ENCODE assay signal across 17 cellular contexts in genomic region chr11:112751312-112751711, GRCh38.
"Had no signal": no experiment of that assay in that cellular context is flagged by ENCODE, and none has a peak within 500 bp of the region (broad histone marks: within the 10 kb centered on the region; RNA-seq: fewer than 3 reads in every experiment).

No MANE protein-coding gene starts in this region.

- H3K36me3 Mint-ChIP-seq: stimulated activated naive B cell treated with anti-CD40 and anti-IgM and Interleukin-4, amounts not matched to agents 10 μg/mL and 1 μg/mL and 100 μg/mL, for 72 hours had no signal

- H3K27ac ChIP-seq: ascending aorta, coronary artery, lower lobe of right lung, right lobe of liver, spleen, upper lobe of left lung had no signal

- H3K27ac Mint-ChIP-seq: activated CD8-positive, alpha-beta T cell treated with anti-CD3 and anti-CD28 coated beads, Interleukin-2, amount 10 ng/mL, durations not matched to agents 7 days and 5 days; progenitor cell of endocrine pancreas; stimulated activated naive B cell treated with anti-CD40 and anti-IgM and Interleukin-4, amounts not matched to agents 10 μg/mL and 1 μg/mL and 100 μg/mL, for 72 hours had no signal

- H3K9me3 Mint-ChIP-seq: stimulated activated naive B cell treated with anti-CD40 and anti-IgM and Interleukin-4, amounts not matched to agents 10 μg/mL and 1 μg/mL and 100 μg/mL, for 72 hours had no signal

- H3K36me3 ChIP-seq: ascending aorta, lower lobe of right lung, right lobe of liver, spleen, upper lobe of left lung had no signal

- H3K27me3 ChIP-seq: ascending aorta, right lobe of liver, upper lobe of left lung had no signal

- H3K4me1 Mint-ChIP-seq: stimulated activated naive B cell treated with anti-CD40 and anti-IgM and Interleukin-4, amounts not matched to agents 10 μg/mL and 1 μg/mL and 100 μg/mL, for 72 hours had no signal

- ATAC-seq: activated CD8-positive, alpha-beta T cell treated with anti-CD3 and anti-CD28 coated beads, Interleukin-2, amount 10 ng/mL, durations not matched to agents 7 days and 5 days; lower lobe of right lung; right lobe of liver; stimulated activated naive B cell treated with anti-CD40 and anti-IgM and Interleukin-4, amounts not matched to agents 10 μg/mL and 1 μg/mL and 100 μg/mL, for 72 hours had no signal

- H3K9me3 ChIP-seq: ascending aorta, lower lobe of right lung, right lobe of liver, spleen, upper lobe of left lung had no signal

- H3K4me1 ChIP-seq: ascending aorta, lower lobe of right lung, right lobe of liver, spleen, upper lobe of left lung had no signal

- H3K4me3 Mint-ChIP-seq: activated CD8-positive, alpha-beta T cell treated with anti-CD3 and anti-CD28 coated beads, Interleukin-2, amount 10 ng/mL, durations not matched to agents 7 days and 5 days; stimulated activated naive B cell treated with anti-CD40 and anti-IgM and Interleukin-4, amounts not matched to agents 10 μg/mL and 1 μg/mL and 100 μg/mL, for 72 hours had no signal

- DNase-seq: activated CD4-positive, alpha-beta T cell treated with anti-CD3 and anti-CD28 coated beads for 48 hours; activated CD8-positive, alpha-beta memory T cell treated with anti-CD3 and anti-CD28 coated beads, Interleukin-2, amount 50 U/mL, for 48 hours; activated CD8-positive, alpha-beta T cell treated with anti-CD3 and anti-CD28 coated beads, Interleukin-2, amount 10 ng/mL, durations not matched to agents 7 days and 5 days; activated naive CD4-positive, alpha-beta T cell; effector memory CD4-positive, alpha-beta T cell; kidney; lower lobe of right lung; midbrain; right lobe of liver; spleen; stimulated activated CD4-positive, alpha-beta T cell treated with anti-CD3 and anti-CD28 coated beads, Interleukin-1b, Interleukin-23, amount 100 ng/mL, for 48 hours; stimulated activated naive B cell treated with anti-CD40 and anti-IgM and Interleukin-4, amounts not matched to agents 10 μg/mL and 1 μg/mL and 100 μg/mL, for 72 hours; T-helper 1 cell had no signal

- H3K4me3 ChIP-seq: ascending aorta, coronary artery, lower lobe of right lung, right lobe of liver, spleen, upper lobe of left lung had no signal
